In the genomic region with DNA sequence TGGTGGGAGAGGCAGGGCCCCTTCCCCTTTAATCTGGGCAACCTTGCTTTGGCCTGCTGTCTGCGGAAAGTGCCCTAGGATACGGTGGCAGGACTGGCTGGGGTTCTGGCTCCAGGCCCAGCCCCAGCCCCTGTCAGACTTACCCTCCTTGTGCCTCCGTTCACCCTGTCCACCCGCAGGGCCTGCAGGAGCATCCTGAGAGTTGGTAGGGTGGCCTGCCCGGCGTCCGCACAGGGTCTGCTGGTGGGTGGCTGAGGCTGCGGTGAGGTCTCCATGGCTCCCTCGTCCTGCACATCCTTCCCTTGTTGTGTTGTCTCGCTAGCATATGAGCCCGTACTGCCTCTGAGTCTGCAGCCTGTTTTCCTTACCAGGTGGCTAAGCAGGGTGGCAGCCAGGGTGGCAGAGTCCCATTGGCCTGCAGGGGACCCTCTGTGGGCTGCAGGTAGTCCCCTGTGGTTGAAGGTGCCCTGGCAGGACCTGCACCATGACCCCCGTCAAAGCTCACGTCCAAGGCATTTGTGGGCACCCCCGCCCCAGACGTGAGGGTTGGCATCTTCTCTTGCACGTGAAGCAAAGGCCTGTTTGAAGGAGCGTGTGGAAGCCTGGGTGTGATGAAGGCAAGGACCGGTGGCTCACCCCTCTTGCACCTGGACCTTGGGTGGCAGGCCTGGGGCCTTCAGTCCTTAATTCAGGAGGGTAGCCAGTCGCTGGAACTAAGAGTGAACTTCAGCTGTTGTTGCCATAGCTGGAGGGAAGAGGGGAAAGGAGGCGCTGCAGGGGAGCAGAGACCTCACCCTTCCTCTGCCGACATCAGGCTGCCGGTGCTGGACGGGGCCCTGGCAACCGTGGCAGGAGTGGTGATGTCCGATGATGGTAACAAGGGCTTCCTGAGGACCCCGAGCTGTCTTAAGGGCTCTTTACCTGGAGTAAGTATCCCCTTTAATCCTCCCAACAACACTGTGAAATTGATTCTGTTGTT, we compare ENCODE assay signal across 10 cellular contexts.
DNase-seq lines count a peak whose midpoint lies in the region; ATAC-seq, FAIRE-seq and TF ChIP-seq lines count a peak whose summit lies in the region.
"Had no signal": no experiment of that assay in that cellular context is flagged by ENCODE, and none has a peak within 500 bp of the region (broad histone marks: within the 10 kb centered on the region; RNA-seq: fewer than 3 reads in every experiment).

No MANE protein-coding gene starts in this region.

- peak overlapping the region in 1 of 2 donors; percentile 8 for H3K27ac ChIP-seq in small intestine (ENCODE audit: low read depth in 1 of 2, low read length in 1 of 2)

- intact Hi-C loops in natural killer cell (cut with micrococcal nuclease) = no loop called here

- H3K27me3 ChIP-seq in adipocyte (replicated peaks; ENCODE audit: control insufficient read depth, insufficient read depth, low read length) (no peaks in the 10 kb centered on the region), small intestine (ENCODE audit: control insufficient read depth in 2 of 2, insufficient read depth in 2 of 2, low read length in 2 of 2) (no peaks in the 10 kb centered on the region)

- peak overlapping the region in 1 of 2 donors; percentile 73 for H3K27ac Mint-ChIP-seq in natural killer cell

- peak overlapping the region; percentile 15 for H3K4me3 ChIP-seq in AG04449 (ENCODE audit: low read depth, low read length)
- peak overlapping the region; percentile 22; the same call in 1 of the 2 replicates for H3K4me3 ChIP-seq in HFF-Myc (replicated peaks; ENCODE audit: low read depth, low read length)
- H3K4me3 ChIP-seq in adipocyte (ENCODE audit: low read length) = no peak overlapping the region
- H3K4me3 ChIP-seq in small intestine (ENCODE audit: low read depth in 1 of 2, low read length in 2 of 2) = no peak overlapping the region

- peaks cover 53 to 81% of the 10 kb centered on the region in 2 donors for H3K4me1 Mint-ChIP-seq in natural killer cell

- no peak for FAIRE-seq in small intestine (lab: Jason Lieb, UNC)
- FAIRE-seq: endometrium had no signal

- TF ChIP-seq CTCF in AG04449 (IDR thresholded peaks at IDR 0.05; ENCODE audit: insufficient read depth, low read length, missing control alignments) (no peak), HFF-Myc (IDR thresholded peaks at IDR 0.05; ENCODE audit: low read depth, low read length, missing control alignments) (no peak), natural killer cell (IDR thresholded peaks at IDR 0.05) (no peak)

- no peak for DNase-seq in AG04449 (ENCODE audit: low read depth, low spot score)
- DNase-seq in HFF-Myc (ENCODE audit: extremely low read depth, low read depth) = no peak
- DNase-seq in adipocyte (ENCODE audit: low read depth) = no peak
- no peak for DNase-seq in natural killer cell
- no peak for DNase-seq in COR-L47 (lab: John Stamatoyannopoulos, UW)
- DNase-seq in iPS-NIHi11 (ENCODE audit: low spot score) = no peak
- DNase-seq in NOMO-1 (lab: John Stamatoyannopoulos, UW; ENCODE audit: unreplicated experiment in 2 of 2) = no peak
- no peak for DNase-seq in small intestine
- DNase-seq: NCI-H1048 had no signal

- WGBS in small intestine, 3 donors = 79 to 89% (median 87%) methylated on average over 26 of the region's 26 CpGs

- no peaks in the 10 kb centered on the region for H3K27me3 Mint-ChIP-seq in natural killer cell (ENCODE audit: low read depth in 2 of 2)

- H3K36me3 Mint-ChIP-seq in natural killer cell = no peaks in the 10 kb centered on the region

- POLR2A ChIA-PET in AG04449 (lab: Yijun Ruan, JAX) = interaction anchor here (1.0 kb wide), 1 partner anchor 112 kb away, joined by 3 read pairs; no protein-coding TSS in a partner anchor

- peaks cover 66% of the 10 kb centered on the region for H3K4me1 ChIP-seq in adipocyte (ENCODE audit: control insufficient read depth, insufficient read depth, low read length)
- H3K4me1 ChIP-seq in small intestine (ENCODE audit: control insufficient read depth in 2 of 2, insufficient read depth in 1 of 2, low read depth in 1 of 2, low read length in 1 of 2) = peaks cover 0 to 26% of the 10 kb centered on the region in 2 donors

- H3K9me3 Mint-ChIP-seq in natural killer cell = no peaks in the 10 kb centered on the region

- CTCF ChIA-PET in AG04449 (lab: Yijun Ruan, JAX) = interaction anchor here (1.2 to 7.9 kb wide), 6 partner anchors 14 to 103 kb away, joined by 4 to 86 read pairs (median 10); no protein-coding TSS in a partner anchor

- H3K36me3 ChIP-seq in adipocyte (ENCODE audit: control insufficient read depth, insufficient read depth, low read length, severe bottlenecking) = peaks cover 7% of the 10 kb centered on the region
- no peaks in the 10 kb centered on the region for H3K36me3 ChIP-seq in small intestine (ENCODE audit: control insufficient read depth in 2 of 2, insufficient read depth in 2 of 2, low read length in 2 of 2)

- H3K9ac ChIP-seq in adipocyte (ENCODE audit: low read length) = peak overlapping the region; percentile 29

- no peaks in the 10 kb centered on the region for H3K9me3 ChIP-seq in adipocyte (ENCODE audit: control insufficient read depth, low read length)
- H3K9me3 ChIP-seq in small intestine (ENCODE audit: control insufficient read depth, low read depth) = no peaks in the 10 kb centered on the region

- no peak for ATAC-seq in natural killer cell

- peak overlapping the region; percentile 61 for H3K4me3 Mint-ChIP-seq in natural killer cell

Comparison
In these comparisons a context has a peak if more than half of its experiments do, and no peak if none do; other contexts are left out.
1. H3K4me3 ChIP-seq: peak in AG04449 (single experiment) and HFF-Myc (single experiment); none in adipocyte (single experiment) and small intestine (0 of 2).